2 cellular contexts compared by ENCODE assay signal in genomic region chr19:9406798-9407352, GRCh38.
TF ChIP-seq lines count a peak whose summit lies in the region.

No MANE protein-coding gene starts in this region.

TF ChIP-seq in GM23338, 12 proteins besides CTCF, POLR2A, EP300 and RAD21 (continued from another document):
- no peak for TF ChIP-seq REST (IDR thresholded peaks at IDR 0.05; ENCODE audit: unreplicated experiment)
- TF ChIP-seq ZNF462 (CRISPR knock-in tag; IDR thresholded peaks at IDR 0.05) = no peak
- TF ChIP-seq POLR2AphosphoS5 (IDR thresholded peaks at IDR 0.05; ENCODE audit: low read depth) = no peak
- no peak for TF ChIP-seq EZH2 (IDR thresholded peaks at IDR 0.05; ENCODE audit: low read depth, unreplicated experiment)
- TF ChIP-seq ZNF114 (CRISPR knock-in tag; IDR thresholded peaks at IDR 0.05) = no peak
- no peak for TF ChIP-seq CREB1 (CRISPR knock-in tag; IDR thresholded peaks at IDR 0.05; ENCODE audit: low read depth)
- TF ChIP-seq EZH2phosphoT487 (IDR thresholded peaks at IDR 0.05; ENCODE audit: unreplicated experiment) = no peak

TF ChIP-seq in SK-N-SH, 30 proteins besides CTCF, POLR2A, EP300 and RAD21 (continued from another document):
- TF ChIP-seq JUND (IDR thresholded peaks at IDR 0.05) (no peak), FOXM1 (IDR thresholded peaks at IDR 0.05; ENCODE audit: low read depth) (no peak), YY1 (IDR thresholded peaks at IDR 0.05; ENCODE audit: low read depth) (no peak), USF1 (IDR thresholded peaks at IDR 0.05; ENCODE audit: borderline replicate concordance, low read depth) (no peak), SIN3A (IDR thresholded peaks at IDR 0.05; ENCODE audit: borderline replicate concordance, low read depth, low read length) (no peak), TEAD4 (IDR thresholded peaks at IDR 0.05; ENCODE audit: borderline replicate concordance, insufficient read depth) (no peak), PBX3 (IDR thresholded peaks at IDR 0.05) (no peak), FOSL2 (IDR thresholded peaks at IDR 0.05; ENCODE audit: borderline replicate concordance, low read depth) (no peak), USF2 (IDR thresholded peaks at IDR 0.05; ENCODE audit: borderline replicate concordance, low read depth, low read length) (no peak), FOXJ3 (CRISPR knock-in tag; IDR thresholded peaks at IDR 0.05) (no peak), RXRA (IDR thresholded peaks at IDR 0.05; ENCODE audit: borderline replicate concordance, low read depth) (no peak), NFIC (IDR thresholded peaks at IDR 0.05; ENCODE audit: borderline replicate concordance) (no peak), POLR2AphosphoS5 (IDR thresholded peaks at IDR 0.05; ENCODE audit: low read depth, low read length) (no peak), RCOR1 (IDR thresholded peaks at IDR 0.05; ENCODE audit: low read length) (no peak), GABPA (IDR thresholded peaks at IDR 0.05; ENCODE audit: low read depth) (peak; percentile 91), CHD2 (IDR thresholded peaks at IDR 0.05; ENCODE audit: low read length, partially characterized antibody) (peak; percentile 24), RFX5 (IDR thresholded peaks at IDR 0.05; ENCODE audit: low read length) (no peak), TAF1 (IDR thresholded peaks at IDR 0.05; ENCODE audit: borderline replicate concordance, low read depth, low read length) (no peak), IRF3 (IDR thresholded peaks at IDR 0.05; ENCODE audit: low read depth, low read length) (no peak), TCF12 (IDR thresholded peaks at IDR 0.05) (no peak)
